ENCODE assay signal across 1 cellular context in the genomic region with DNA sequence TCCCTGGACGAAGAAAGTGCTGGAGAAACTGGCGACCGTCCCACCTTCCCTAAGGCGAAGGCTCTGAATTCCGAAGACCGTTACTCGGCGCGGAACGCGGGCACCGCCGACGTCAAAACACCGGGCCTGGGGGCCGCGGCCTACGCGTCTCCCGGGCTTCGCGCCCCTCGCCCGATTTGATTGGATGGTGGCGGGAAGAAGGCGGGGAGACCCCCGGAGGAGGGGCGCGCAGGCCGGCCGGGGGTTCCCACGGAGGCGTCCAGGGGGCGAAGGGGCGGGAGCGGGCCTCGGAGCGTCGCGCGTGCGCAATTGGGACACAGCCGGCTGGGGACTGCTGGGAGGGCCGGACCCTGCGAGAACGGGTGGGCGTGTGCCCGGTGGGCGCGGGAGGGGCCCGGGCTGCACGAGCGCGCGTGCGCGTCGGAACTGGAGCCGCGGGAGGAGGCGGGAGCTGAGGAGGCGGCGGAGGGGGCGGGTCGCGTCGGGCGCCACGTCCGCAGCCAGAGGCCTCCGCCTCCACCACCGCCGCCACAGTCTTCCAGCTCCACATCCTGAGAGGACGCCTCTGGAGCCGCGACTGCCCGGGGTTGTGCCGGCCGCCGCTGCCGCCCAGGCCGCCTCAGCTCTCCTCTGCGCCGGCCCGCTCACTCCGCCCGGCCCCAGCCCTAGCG.
A peak's percentile ranks its signal among the peaks of the same experiment; 100 is the strongest.
TF ChIP-seq lines count a peak whose summit lies in the region.

A gene (plus strand): TSS at position 531 of the 671 bp plus-strand sequence. CDS start 11,210 bp downstream, outside the sequence.

TF ChIP-seq in K562, 482 proteins besides CTCF, POLR2A, EP300 and RAD21 (continued from another document and continues in another):
- no peak for TF ChIP-seq ZNF197 (CRISPR knock-in tag; IDR thresholded peaks at IDR 0.05; ENCODE audit: low read depth)
- TF ChIP-seq FIP1L1 (IDR thresholded peaks at IDR 0.05; ENCODE audit: low read depth, low read length, poor library complexity, severe bottlenecking): peak; percentile 82
- 0 out of 2 replicates have a peak, but pooled peaks have one; percentile 13 for TF ChIP-seq ZNF212 (CRISPR knock-in tag; IDR thresholded peaks at IDR 0.05)
- TF ChIP-seq PHF20 (IDR thresholded peaks at IDR 0.05; ENCODE audit: partially characterized antibody): no peak
- TF ChIP-seq, protein P1, sequence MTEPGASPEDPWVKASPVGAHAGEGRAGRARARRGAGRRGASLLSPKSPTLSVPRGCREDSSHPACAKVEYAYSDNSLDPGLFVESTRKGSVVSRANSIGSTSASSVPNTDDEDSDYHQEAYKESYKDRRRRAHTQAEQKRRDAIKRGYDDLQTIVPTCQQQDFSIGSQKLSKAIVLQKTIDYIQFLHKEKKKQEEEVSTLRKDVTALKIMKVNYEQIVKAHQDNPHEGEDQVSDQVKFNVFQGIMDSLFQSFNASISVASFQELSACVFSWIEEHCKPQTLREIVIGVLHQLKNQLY (CRISPR knock-in tag; conservative IDR thresholded peaks at IDR 0.05): no peak
- peak; percentile 71 for TF ChIP-seq NCOA6 (IDR thresholded peaks at IDR 0.05)
- TF ChIP-seq CCNT2 (IDR thresholded peaks at IDR 0.05; ENCODE audit: borderline replicate concordance, extremely low read depth, insufficient read length, low read depth, low read length): peak; percentile 79
- peak; percentile 81 for TF ChIP-seq KLF13 (tag; IDR thresholded peaks at IDR 0.05; ENCODE audit: borderline replicate concordance, low read depth)
- no peak for TF ChIP-seq ZC3H8 (IDR thresholded peaks at IDR 0.05)
- TF ChIP-seq ZNF584 (CRISPR knock-in tag; IDR thresholded peaks at IDR 0.05; ENCODE audit: low read depth): no peak
- no peak for TF ChIP-seq DMBX1 (CRISPR knock-in tag; IDR thresholded peaks at IDR 0.05; ENCODE audit: borderline replicate concordance)
- no peak for TF ChIP-seq NCOA1 (IDR thresholded peaks at IDR 0.05; ENCODE audit: low read depth)
- TF ChIP-seq ZNF445 (CRISPR knock-in tag; IDR thresholded peaks at IDR 0.05; ENCODE audit: low read depth): no peak
- no peak for TF ChIP-seq ZNF239 (CRISPR knock-in tag; IDR thresholded peaks at IDR 0.05)
- TF ChIP-seq, protein P2, sequence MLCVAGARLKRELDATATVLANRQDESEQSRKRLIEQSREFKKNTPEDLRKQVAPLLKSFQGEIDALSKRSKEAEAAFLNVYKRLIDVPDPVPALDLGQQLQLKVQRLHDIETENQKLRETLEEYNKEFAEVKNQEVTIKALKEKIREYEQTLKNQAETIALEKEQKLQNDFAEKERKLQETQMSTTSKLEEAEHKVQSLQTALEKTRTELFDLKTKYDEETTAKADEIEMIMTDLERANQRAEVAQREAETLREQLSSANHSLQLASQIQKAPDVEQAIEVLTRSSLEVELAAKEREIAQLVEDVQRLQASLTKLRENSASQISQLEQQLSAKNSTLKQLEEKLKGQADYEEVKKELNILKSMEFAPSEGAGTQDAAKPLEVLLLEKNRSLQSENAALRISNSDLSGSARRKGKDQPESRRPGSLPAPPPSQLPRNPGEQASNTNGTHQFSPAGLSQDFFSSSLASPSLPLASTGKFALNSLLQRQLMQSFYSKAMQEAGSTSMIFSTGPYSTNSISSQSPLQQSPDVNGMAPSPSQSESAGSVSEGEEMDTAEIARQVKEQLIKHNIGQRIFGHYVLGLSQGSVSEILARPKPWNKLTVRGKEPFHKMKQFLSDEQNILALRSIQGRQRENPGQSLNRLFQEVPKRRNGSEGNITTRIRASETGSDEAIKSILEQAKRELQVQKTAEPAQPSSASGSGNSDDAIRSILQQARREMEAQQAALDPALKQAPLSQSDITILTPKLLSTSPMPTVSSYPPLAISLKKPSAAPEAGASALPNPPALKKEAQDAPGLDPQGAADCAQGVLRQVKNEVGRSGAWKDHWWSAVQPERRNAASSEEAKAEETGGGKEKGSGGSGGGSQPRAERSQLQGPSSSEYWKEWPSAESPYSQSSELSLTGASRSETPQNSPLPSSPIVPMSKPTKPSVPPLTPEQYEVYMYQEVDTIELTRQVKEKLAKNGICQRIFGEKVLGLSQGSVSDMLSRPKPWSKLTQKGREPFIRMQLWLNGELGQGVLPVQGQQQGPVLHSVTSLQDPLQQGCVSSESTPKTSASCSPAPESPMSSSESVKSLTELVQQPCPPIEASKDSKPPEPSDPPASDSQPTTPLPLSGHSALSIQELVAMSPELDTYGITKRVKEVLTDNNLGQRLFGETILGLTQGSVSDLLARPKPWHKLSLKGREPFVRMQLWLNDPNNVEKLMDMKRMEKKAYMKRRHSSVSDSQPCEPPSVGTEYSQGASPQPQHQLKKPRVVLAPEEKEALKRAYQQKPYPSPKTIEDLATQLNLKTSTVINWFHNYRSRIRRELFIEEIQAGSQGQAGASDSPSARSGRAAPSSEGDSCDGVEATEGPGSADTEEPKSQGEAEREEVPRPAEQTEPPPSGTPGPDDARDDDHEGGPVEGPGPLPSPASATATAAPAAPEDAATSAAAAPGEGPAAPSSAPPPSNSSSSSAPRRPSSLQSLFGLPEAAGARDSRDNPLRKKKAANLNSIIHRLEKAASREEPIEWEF (CRISPR knock-in tag; IDR thresholded peaks at IDR 0.05): no peak
- TF ChIP-seq, protein P3, sequence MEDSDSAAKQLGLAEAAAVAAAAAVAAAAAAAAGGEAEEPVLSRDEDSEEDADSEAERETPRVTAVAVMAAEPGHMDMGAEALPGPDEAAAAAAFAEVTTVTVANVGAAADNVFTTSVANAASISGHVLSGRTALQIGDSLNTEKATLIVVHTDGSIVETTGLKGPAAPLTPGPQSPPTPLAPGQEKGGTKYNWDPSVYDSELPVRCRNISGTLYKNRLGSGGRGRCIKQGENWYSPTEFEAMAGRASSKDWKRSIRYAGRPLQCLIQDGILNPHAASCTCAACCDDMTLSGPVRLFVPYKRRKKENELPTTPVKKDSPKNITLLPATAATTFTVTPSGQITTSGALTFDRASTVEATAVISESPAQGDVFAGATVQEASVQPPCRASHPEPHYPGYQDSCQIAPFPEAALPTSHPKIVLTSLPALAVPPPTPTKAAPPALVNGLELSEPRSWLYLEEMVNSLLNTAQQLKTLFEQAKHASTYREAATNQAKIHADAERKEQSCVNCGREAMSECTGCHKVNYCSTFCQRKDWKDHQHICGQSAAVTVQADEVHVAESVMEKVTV (CRISPR knock-in tag; IDR thresholded peaks at IDR 0.05): no peak
- TF ChIP-seq, protein P4, sequence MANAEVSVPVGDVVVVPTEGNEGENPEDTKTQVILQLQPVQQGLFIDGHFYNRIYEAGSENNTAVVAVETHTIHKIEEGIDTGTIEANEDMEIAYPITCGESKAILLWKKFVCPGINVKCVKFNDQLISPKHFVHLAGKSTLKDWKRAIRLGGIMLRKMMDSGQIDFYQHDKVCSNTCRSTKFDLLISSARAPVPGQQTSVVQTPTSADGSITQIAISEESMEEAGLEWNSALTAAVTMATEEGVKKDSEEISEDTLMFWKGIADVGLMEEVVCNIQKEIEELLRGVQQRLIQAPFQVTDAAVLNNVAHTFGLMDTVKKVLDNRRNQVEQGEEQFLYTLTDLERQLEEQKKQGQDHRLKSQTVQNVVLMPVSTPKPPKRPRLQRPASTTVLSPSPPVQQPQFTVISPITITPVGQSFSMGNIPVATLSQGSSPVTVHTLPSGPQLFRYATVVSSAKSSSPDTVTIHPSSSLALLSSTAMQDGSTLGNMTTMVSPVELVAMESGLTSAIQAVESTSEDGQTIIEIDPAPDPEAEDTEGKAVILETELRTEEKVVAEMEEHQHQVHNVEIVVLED (CRISPR knock-in tag; IDR thresholded peaks at IDR 0.05): 0 out of 2 replicates have a peak, but pooled peaks have one; percentile 31
- TF ChIP-seq, protein P5, sequence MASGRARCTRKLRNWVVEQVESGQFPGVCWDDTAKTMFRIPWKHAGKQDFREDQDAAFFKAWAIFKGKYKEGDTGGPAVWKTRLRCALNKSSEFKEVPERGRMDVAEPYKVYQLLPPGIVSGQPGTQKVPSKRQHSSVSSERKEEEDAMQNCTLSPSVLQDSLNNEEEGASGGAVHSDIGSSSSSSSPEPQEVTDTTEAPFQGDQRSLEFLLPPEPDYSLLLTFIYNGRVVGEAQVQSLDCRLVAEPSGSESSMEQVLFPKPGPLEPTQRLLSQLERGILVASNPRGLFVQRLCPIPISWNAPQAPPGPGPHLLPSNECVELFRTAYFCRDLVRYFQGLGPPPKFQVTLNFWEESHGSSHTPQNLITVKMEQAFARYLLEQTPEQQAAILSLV (tag; IDR thresholded peaks at IDR 0.05): no peak
- TF ChIP-seq, protein P6, sequence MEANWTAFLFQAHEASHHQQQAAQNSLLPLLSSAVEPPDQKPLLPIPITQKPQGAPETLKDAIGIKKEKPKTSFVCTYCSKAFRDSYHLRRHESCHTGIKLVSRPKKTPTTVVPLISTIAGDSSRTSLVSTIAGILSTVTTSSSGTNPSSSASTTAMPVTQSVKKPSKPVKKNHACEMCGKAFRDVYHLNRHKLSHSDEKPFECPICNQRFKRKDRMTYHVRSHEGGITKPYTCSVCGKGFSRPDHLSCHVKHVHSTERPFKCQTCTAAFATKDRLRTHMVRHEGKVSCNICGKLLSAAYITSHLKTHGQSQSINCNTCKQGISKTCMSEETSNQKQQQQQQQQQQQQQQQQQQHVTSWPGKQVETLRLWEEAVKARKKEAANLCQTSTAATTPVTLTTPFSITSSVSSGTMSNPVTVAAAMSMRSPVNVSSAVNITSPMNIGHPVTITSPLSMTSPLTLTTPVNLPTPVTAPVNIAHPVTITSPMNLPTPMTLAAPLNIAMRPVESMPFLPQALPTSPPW (CRISPR knock-in tag; IDR thresholded peaks at IDR 0.05): peak; percentile 97
- TF ChIP-seq ELF1 (tag; IDR thresholded peaks at IDR 0.05): no peak
- peak; percentile 64; the same call in 1 of the 2 replicates for TF ChIP-seq SMAD4 (CRISPR knock-in tag; conservative IDR thresholded peaks at IDR 0.05)
- TF ChIP-seq ZC3H4 (CRISPR knock-in tag; IDR thresholded peaks at IDR 0.05; ENCODE audit: borderline replicate concordance): no peak
- TF ChIP-seq, protein P7, sequence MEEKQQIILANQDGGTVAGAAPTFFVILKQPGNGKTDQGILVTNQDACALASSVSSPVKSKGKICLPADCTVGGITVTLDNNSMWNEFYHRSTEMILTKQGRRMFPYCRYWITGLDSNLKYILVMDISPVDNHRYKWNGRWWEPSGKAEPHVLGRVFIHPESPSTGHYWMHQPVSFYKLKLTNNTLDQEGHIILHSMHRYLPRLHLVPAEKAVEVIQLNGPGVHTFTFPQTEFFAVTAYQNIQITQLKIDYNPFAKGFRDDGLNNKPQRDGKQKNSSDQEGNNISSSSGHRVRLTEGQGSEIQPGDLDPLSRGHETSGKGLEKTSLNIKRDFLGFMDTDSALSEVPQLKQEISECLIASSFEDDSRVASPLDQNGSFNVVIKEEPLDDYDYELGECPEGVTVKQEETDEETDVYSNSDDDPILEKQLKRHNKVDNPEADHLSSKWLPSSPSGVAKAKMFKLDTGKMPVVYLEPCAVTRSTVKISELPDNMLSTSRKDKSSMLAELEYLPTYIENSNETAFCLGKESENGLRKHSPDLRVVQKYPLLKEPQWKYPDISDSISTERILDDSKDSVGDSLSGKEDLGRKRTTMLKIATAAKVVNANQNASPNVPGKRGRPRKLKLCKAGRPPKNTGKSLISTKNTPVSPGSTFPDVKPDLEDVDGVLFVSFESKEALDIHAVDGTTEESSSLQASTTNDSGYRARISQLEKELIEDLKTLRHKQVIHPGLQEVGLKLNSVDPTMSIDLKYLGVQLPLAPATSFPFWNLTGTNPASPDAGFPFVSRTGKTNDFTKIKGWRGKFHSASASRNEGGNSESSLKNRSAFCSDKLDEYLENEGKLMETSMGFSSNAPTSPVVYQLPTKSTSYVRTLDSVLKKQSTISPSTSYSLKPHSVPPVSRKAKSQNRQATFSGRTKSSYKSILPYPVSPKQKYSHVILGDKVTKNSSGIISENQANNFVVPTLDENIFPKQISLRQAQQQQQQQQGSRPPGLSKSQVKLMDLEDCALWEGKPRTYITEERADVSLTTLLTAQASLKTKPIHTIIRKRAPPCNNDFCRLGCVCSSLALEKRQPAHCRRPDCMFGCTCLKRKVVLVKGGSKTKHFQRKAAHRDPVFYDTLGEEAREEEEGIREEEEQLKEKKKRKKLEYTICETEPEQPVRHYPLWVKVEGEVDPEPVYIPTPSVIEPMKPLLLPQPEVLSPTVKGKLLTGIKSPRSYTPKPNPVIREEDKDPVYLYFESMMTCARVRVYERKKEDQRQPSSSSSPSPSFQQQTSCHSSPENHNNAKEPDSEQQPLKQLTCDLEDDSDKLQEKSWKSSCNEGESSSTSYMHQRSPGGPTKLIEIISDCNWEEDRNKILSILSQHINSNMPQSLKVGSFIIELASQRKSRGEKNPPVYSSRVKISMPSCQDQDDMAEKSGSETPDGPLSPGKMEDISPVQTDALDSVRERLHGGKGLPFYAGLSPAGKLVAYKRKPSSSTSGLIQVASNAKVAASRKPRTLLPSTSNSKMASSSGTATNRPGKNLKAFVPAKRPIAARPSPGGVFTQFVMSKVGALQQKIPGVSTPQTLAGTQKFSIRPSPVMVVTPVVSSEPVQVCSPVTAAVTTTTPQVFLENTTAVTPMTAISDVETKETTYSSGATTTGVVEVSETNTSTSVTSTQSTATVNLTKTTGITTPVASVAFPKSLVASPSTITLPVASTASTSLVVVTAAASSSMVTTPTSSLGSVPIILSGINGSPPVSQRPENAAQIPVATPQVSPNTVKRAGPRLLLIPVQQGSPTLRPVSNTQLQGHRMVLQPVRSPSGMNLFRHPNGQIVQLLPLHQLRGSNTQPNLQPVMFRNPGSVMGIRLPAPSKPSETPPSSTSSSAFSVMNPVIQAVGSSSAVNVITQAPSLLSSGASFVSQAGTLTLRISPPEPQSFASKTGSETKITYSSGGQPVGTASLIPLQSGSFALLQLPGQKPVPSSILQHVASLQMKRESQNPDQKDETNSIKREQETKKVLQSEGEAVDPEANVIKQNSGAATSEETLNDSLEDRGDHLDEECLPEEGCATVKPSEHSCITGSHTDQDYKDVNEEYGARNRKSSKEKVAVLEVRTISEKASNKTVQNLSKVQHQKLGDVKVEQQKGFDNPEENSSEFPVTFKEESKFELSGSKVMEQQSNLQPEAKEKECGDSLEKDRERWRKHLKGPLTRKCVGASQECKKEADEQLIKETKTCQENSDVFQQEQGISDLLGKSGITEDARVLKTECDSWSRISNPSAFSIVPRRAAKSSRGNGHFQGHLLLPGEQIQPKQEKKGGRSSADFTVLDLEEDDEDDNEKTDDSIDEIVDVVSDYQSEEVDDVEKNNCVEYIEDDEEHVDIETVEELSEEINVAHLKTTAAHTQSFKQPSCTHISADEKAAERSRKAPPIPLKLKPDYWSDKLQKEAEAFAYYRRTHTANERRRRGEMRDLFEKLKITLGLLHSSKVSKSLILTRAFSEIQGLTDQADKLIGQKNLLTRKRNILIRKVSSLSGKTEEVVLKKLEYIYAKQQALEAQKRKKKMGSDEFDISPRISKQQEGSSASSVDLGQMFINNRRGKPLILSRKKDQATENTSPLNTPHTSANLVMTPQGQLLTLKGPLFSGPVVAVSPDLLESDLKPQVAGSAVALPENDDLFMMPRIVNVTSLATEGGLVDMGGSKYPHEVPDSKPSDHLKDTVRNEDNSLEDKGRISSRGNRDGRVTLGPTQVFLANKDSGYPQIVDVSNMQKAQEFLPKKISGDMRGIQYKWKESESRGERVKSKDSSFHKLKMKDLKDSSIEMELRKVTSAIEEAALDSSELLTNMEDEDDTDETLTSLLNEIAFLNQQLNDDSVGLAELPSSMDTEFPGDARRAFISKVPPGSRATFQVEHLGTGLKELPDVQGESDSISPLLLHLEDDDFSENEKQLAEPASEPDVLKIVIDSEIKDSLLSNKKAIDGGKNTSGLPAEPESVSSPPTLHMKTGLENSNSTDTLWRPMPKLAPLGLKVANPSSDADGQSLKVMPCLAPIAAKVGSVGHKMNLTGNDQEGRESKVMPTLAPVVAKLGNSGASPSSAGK (IDR thresholded peaks at IDR 0.05): peak; percentile 92; the same call in 1 of the 2 replicates
- TF ChIP-seq HDAC8 (tag; IDR thresholded peaks at IDR 0.05): no peak
